In the genomic region with DNA sequence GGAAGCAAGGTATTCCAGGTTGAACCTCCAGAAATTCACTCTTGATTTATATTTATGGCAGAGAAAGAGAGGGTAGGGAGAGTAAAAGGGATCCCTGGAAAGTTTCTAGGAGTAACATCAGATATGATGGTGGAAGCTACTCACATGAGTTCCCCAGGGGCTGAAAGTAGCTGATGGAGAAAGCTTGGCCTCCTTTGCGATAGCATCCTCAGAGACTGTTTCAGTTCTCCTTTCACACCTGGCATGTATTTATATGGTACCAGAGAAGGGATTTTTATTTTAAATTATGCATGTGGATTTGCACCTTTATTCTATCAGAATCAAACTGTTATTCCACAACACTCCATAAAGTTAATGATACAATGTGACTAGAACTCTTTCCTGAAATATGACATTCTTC, we compare ENCODE assay signal across 21 cellular contexts.
DNase-seq lines count a peak whose midpoint lies in the region; ATAC-seq and TF ChIP-seq lines count a peak whose summit lies in the region.
"Had no signal": no experiment of that assay in that cellular context is flagged by ENCODE, and none has a peak within 500 bp of the region (broad histone marks: within the 10 kb centered on the region; RNA-seq: fewer than 3 reads in every experiment).

No MANE protein-coding gene starts in this region.

- ATAC-seq in GM19043 (IDR thresholded peaks at IDR 0.05; ENCODE audit: low read depth, unreplicated experiment): peak; percentile 65
- peak; percentile 64 for ATAC-seq in GM21619 (IDR thresholded peaks at IDR 0.05; ENCODE audit: unreplicated experiment)
- peak; percentile 47 for ATAC-seq in HG03066 (IDR thresholded peaks at IDR 0.05; ENCODE audit: low read depth, unreplicated experiment)
- ATAC-seq in T-helper 17 cell: no peak
- ATAC-seq: esophagus mucosa, pancreas had no signal

- no peak overlapping the region for H3K4me3 Mint-ChIP-seq in glutamatergic neuron (ENCODE audit: unreplicated experiment)
- H3K4me3 Mint-ChIP-seq in T-helper 17 cell: no peak overlapping the region
- H3K4me3 Mint-ChIP-seq: naive B cell; T-helper 2 cell treated with Interferon-gamma antibody and Interleukin-4, amounts not matched to agents 5 μg/mL and 100 μg/mL, for 36 hours had no signal

- no peaks in the 10 kb centered on the region for H3K36me3 ChIP-seq in OCI-LY3 (replicated peaks; ENCODE audit: low read depth, low read length)
- H3K36me3 ChIP-seq: pancreas, SJSA1 had no signal

- no peak for TF ChIP-seq CTCF in OCI-LY3 (IDR thresholded peaks at IDR 0.05; ENCODE audit: low read depth, low read length)
- no peak for TF ChIP-seq CTCF in glutamatergic neuron (IDR thresholded peaks at IDR 0.05; ENCODE audit: partially characterized antibody, unreplicated experiment)

- no peak overlapping the region for H2AFZ ChIP-seq in OCI-LY3 (ENCODE audit: low read depth, low read length)

- H3K4me3 ChIP-seq in OCI-LY3 (ENCODE audit: low read length): no peak overlapping the region
- H3K4me3 ChIP-seq: pancreas, SJSA1 had no signal

- no peak overlapping the region for H3K9ac ChIP-seq in OCI-LY3 (ENCODE audit: low read length)
- H3K9ac ChIP-seq: KMS-11 had no signal

- H3K27me3 Mint-ChIP-seq in glutamatergic neuron (ENCODE audit: unreplicated experiment) (no peaks in the 10 kb centered on the region), T-helper 17 cell (peaks cover 19% of the 10 kb centered on the region)

- H3K9me3 Mint-ChIP-seq in glutamatergic neuron (ENCODE audit: unreplicated experiment): no peaks in the 10 kb centered on the region
- H3K9me3 Mint-ChIP-seq: T-helper 2 cell treated with Interferon-gamma antibody and Interleukin-4, amounts not matched to agents 5 μg/mL and 100 μg/mL, for 36 hours had no signal

- DNase-seq in glutamatergic neuron (no peak), T-helper 17 cell (no peak)
- DNase-seq in stimulated activated CD4-positive, alpha-beta T cell treated with anti-CD3 and anti-CD28 coated beads, Interleukin-15, amount 100 ng/mL, for 24 hours: no peak
- DNase-seq: central memory CD4-positive, alpha-beta T cell; GOT3; head of caudate nucleus; mammary epithelial cell; naive B cell; NCI-H1105; NCI-H69; pancreas; stimulated activated CD4-positive, alpha-beta T cell treated with anti-CD3 and anti-CD28 coated beads, Interleukin-4, amount 100 ng/mL, for 1 hour had no signal

- no peaks in the 10 kb centered on the region for H3K36me3 Mint-ChIP-seq in glutamatergic neuron (ENCODE audit: unreplicated experiment)
- no peaks in the 10 kb centered on the region for H3K36me3 Mint-ChIP-seq in T-helper 17 cell (ENCODE audit: low read depth)
- H3K36me3 Mint-ChIP-seq: naive B cell had no signal

- H3K27me3 ChIP-seq in OCI-LY3 (ENCODE audit: low read depth, low read length): no peaks in the 10 kb centered on the region
- H3K27me3 ChIP-seq: pancreas, SJSA1 had no signal

- H4K20me1 ChIP-seq in OCI-LY3 (ENCODE audit: insufficient read depth, low read length): no peaks in the 10 kb centered on the region

- H3K27ac Mint-ChIP-seq in glutamatergic neuron (ENCODE audit: unreplicated experiment) (no peak overlapping the region), T-helper 17 cell (no peak overlapping the region)
- H3K27ac Mint-ChIP-seq: activated T-helper 2 cell treated with anti-CD3 and anti-CD28 coated beads, Interferon-gamma antibody, Interleukin-2, Interleukin-4, amounts not matched to agents 10 μg/mL and 5 μg/mL and 100 μg/mL, durations not matched to agents 14 hours and 24 hours and 36 hours; naive B cell; T-helper 2 cell treated with Interferon-gamma antibody and Interleukin-4, amounts not matched to agents 5 μg/mL and 100 μg/mL, for 36 hours had no signal

- peak overlapping the region; percentile 17 for H3K4me2 ChIP-seq in OCI-LY3 (ENCODE audit: low read length)
- H3K4me2 ChIP-seq: KMS-11 had no signal

- no peak overlapping the region for H3K27ac ChIP-seq in OCI-LY3 (ENCODE audit: low read length)
- H3K27ac ChIP-seq: KMS-11, pancreas, SJSA1 had no signal

- H3K4me1 ChIP-seq in OCI-LY3 (ENCODE audit: low read length): peaks cover 35% of the 10 kb centered on the region
- H3K4me1 ChIP-seq: pancreas, SJSA1 had no signal

- H3K4me1 Mint-ChIP-seq in glutamatergic neuron (ENCODE audit: low read depth, unreplicated experiment): peaks cover 2% of the 10 kb centered on the region
- no peaks in the 10 kb centered on the region for H3K4me1 Mint-ChIP-seq in T-helper 17 cell
- H3K4me1 Mint-ChIP-seq: naive B cell had no signal

- H3K9me3 ChIP-seq in OCI-LY3 (ENCODE audit: insufficient read depth, low read length) (no peaks in the 10 kb centered on the region), T-helper 17 cell (ENCODE audit: control insufficient read depth, low read length, poor library complexity, severe bottlenecking) (no peaks in the 10 kb centered on the region)
- H3K9me3 ChIP-seq: pancreas, SJSA1 had no signal

- H3K79me2 ChIP-seq in OCI-LY3 (ENCODE audit: low read length): no peaks in the 10 kb centered on the region
